Comparison of ENCODE assay signal across 12 cellular contexts in genomic region chr12:4277856-4278581, GRCh38. TPM values are rescaled to one million over a fixed set of nuclear protein-coding genes. Genes with fewer than 3 reads are reported as not detected.
DNase-seq lines count a peak whose midpoint lies in the region; ATAC-seq, FAIRE-seq and TF ChIP-seq lines count a peak whose summit lies in the region.
"Had no signal": no experiment of that assay in that cellular context is flagged by ENCODE, and none has a peak within 500 bp of the region (broad histone marks: within the 10 kb centered on the region; RNA-seq: fewer than 3 reads in every experiment).

No MANE protein-coding gene starts in this region.

- peak overlapping the region; percentile 79 for H3K27ac Mint-ChIP-seq in CD8-positive, alpha-beta T cell
- peak overlapping the region in 9 of 10 donors; percentile 32 to 77 (median 64) for H3K27ac Mint-ChIP-seq in naive thymus-derived CD8-positive, alpha-beta T cell

- peaks cover 61% of the 10 kb centered on the region for H3K4me1 ChIP-seq in CD8-positive, alpha-beta T cell (ENCODE audit: insufficient read depth, low read length)
- H3K4me1 ChIP-seq in HUES64 (ENCODE audit: insufficient read depth, low read length) (peaks cover 26% of the 10 kb centered on the region), GM12878 (ENCODE audit: control insufficient read depth, insufficient read depth, low read length) (peaks cover 24% of the 10 kb centered on the region)

- peaks cover 60% of the 10 kb centered on the region for H3K36me3 ChIP-seq in CD8-positive, alpha-beta T cell (ENCODE audit: insufficient read depth, low read length)
- H3K36me3 ChIP-seq in HUES64 (ENCODE audit: insufficient read depth, low read length) (peaks cover 68% of the 10 kb centered on the region), GM12878 (ENCODE audit: control insufficient read depth in 2 of 2, insufficient read depth in 2 of 2, low read length in 1 of 2) (peaks cover 35 to 46% of the 10 kb centered on the region in 2 experiments)

- intact Hi-C loops in CD8-positive, alpha-beta T cell (cut with DNase I, micrococcal nuclease): loop anchor here (1.0 to 10.0 kb wide), 14 partner anchors 9 to 1203 kb away; partner anchors contain the start of gene TSPAN9 (in 1 of the 2)
- intact Hi-C loops in GM12878 (cut with micrococcal nuclease; ENCODE audit: unreplicated experiment): loop anchor here (1.0 to 10.0 kb wide), 5 partner anchors 159 to 393 kb away; no protein-coding TSS in a partner anchor

- in situ Hi-C loops in GM12878 (cut with MboI): loop anchor here (5.0 to 10.0 kb wide), 4 partner anchors 133 to 391 kb away; no protein-coding TSS in a partner anchor

- no peaks in the 10 kb centered on the region for H3K9me3 ChIP-seq in CD8-positive, alpha-beta T cell (ENCODE audit: low read length)
- H3K9me3 ChIP-seq in HUES64 (ENCODE audit: insufficient read depth, low read depth, low read length) (no peaks in the 10 kb centered on the region), GM12878 (replicated peaks; ENCODE audit: control insufficient read depth, insufficient read depth, low read length) (no peaks in the 10 kb centered on the region)

- no peak overlapping the region for H3K27ac ChIP-seq in CD8-positive, alpha-beta T cell (ENCODE audit: low read depth, low read length)
- H3K27ac ChIP-seq in HUES64 (ENCODE audit: low read depth, low read length): peak overlapping the region; percentile 57; the same call in 1 of the 2 replicates
- H3K27ac ChIP-seq in GM12878 (ENCODE audit: control insufficient read depth, insufficient read depth): peak overlapping the region; percentile 17; the same call in 1 of the 2 replicates
- H3K27ac ChIP-seq: C4-2B had no signal

- H2AFZ ChIP-seq in GM12878 (ENCODE audit: control insufficient read depth, low read depth, low read length): no peak overlapping the region

- RAD21 ChIA-PET in GM12878 (lab: Charles Lee; ENCODE audit: unreplicated experiment): interaction anchor here (0.5 to 5.7 kb wide), 23 partner anchors 9 to 393 kb away, joined by 3 to 93 read pairs (median 8); no protein-coding TSS in a partner anchor

- WGBS in HUES64: 90% methylated on average over 7 of the region's 7 CpGs
- WGBS in GM12878 (ENCODE audit: insufficient coverage, insufficient replicate concordance, low lambda C conversion rate, missing lambda C conversion rate): 75% methylated on average over 7 of the region's 7 CpGs

- no peaks in the 10 kb centered on the region for H3K27me3 Mint-ChIP-seq in CD8-positive, alpha-beta T cell (ENCODE audit: low read depth)
- H3K27me3 Mint-ChIP-seq in naive thymus-derived CD8-positive, alpha-beta T cell: no peaks in the 10 kb centered on the region

- H3K4me1 Mint-ChIP-seq in CD8-positive, alpha-beta T cell (ENCODE audit: low read depth): peaks cover 73% of the 10 kb centered on the region
- peaks cover 32 to 70% (median 66%) of the 10 kb centered on the region in 4 donors for H3K4me1 Mint-ChIP-seq in naive thymus-derived CD8-positive, alpha-beta T cell

- POLR2A ChIA-PET in CD8-positive, alpha-beta T cell (lab: Charles Lee): interaction anchor here (0.6 to 4.2 kb wide), 5 partner anchors 10 to 413 kb away, joined by 3 to 25 read pairs (median 4); no protein-coding TSS in a partner anchor
- POLR2A ChIA-PET in GM12878 (lab: Charles Lee): interaction anchor here (0.9 to 12.1 kb wide), 6 partner anchors 10 to 134 kb away, joined by 3 to 180 read pairs (median 4); no protein-coding TSS in a partner anchor
- POLR2A ChIA-PET in naive thymus-derived CD8-positive, alpha-beta T cell (lab: Charles Lee): interaction anchor here (0.6 to 7.8 kb wide), 8 partner anchors 8 to 393 kb away, joined by 3 to 42 read pairs (median 7); no protein-coding TSS in a partner anchor

- no peak for FAIRE-seq in GM12878 (lab: Jason Lieb, UNC)

- no peak for DNase-seq in CD8-positive, alpha-beta T cell
- DNase-seq in GM12878 (ENCODE audit: low read depth, low spot score): no peak
- DNase-seq in naive thymus-derived CD8-positive, alpha-beta T cell: no peak
- DNase-seq in NCI-H1436 treated with DMSO at 0.1 percent for 48 hours (lab: John Stamatoyannopoulos, UW): no peak
- DNase-seq: activated CD4-positive, alpha-beta T cell treated with anti-CD3 and anti-CD28 coated beads for 48 hours; central memory CD4-positive, alpha-beta T cell; SIG-M5 had no signal

- no TSS peak for BruUV-seq in GM12878 (replicated peaks; lab: Mats Ljungman, UMichigan)

- peaks cover 27% of the 10 kb centered on the region for H4K20me1 ChIP-seq in GM12878 (ENCODE audit: control insufficient read depth, insufficient read depth)

- no peak overlapping the region for H3K4me3 ChIP-seq in CD8-positive, alpha-beta T cell (ENCODE audit: low read depth, low read length)
- H3K4me3 ChIP-seq in HUES64 (ENCODE audit: low read length) (no peak overlapping the region), GM12878 (peak overlapping the region; percentile 99; the same call in 1 of the 2 replicates)

- no peaks in the 10 kb centered on the region for H3K9me3 Mint-ChIP-seq in CD8-positive, alpha-beta T cell
- no peaks in the 10 kb centered on the region for H3K9me3 Mint-ChIP-seq in naive thymus-derived CD8-positive, alpha-beta T cell

- ATAC-seq in CD8-positive, alpha-beta T cell: no peak
- ATAC-seq in GM12878: no peak
- ATAC-seq in naive thymus-derived CD8-positive, alpha-beta T cell: no peak
- no peak for ATAC-seq in GM18520 (IDR thresholded peaks at IDR 0.05; ENCODE audit: unreplicated experiment)
- ATAC-seq in GM18867 (IDR thresholded peaks at IDR 0.05; ENCODE audit: unreplicated experiment): no peak
- ATAC-seq in HG02623 (IDR thresholded peaks at IDR 0.05; ENCODE audit: unreplicated experiment): no peak

- peaks cover 81% of the 10 kb centered on the region for H3K36me3 Mint-ChIP-seq in CD8-positive, alpha-beta T cell
- peaks cover 4 to 71% (median 16%) of the 10 kb centered on the region in 3 donors for H3K36me3 Mint-ChIP-seq in naive thymus-derived CD8-positive, alpha-beta T cell

- CTCF ChIA-PET in CD8-positive, alpha-beta T cell (lab: Charles Lee): interaction anchor here (0.7 to 14.0 kb wide), 35 partner anchors 8 to 391 kb away, joined by 3 to 260 read pairs (median 10); no protein-coding TSS in a partner anchor
- CTCF ChIA-PET in GM12878 (lab: Yijun Ruan, JAX): interaction anchor here (0.6 to 13.0 kb wide), 30 partner anchors 10 to 393 kb away, joined by 3 to 184 read pairs (median 7); no protein-coding TSS in a partner anchor

- no peak overlapping the region for H3K9ac ChIP-seq in HUES64 (ENCODE audit: low read depth, low read length)
- H3K9ac ChIP-seq in GM12878 (ENCODE audit: control insufficient read depth, insufficient read depth, low read length): peak overlapping the region; percentile 53

- H3K4me2 ChIP-seq in GM12878 (ENCODE audit: control insufficient read depth, insufficient read depth): peak overlapping the region; percentile 76

- no peak for TF ChIP-seq EP300 in GM12878 (IDR thresholded peaks at IDR 0.05; ENCODE audit: borderline replicate concordance in 1 of 2, control insufficient read depth in 1 of 2, low read depth in 2 of 2, low read length in 2 of 2)

- no peak for TF ChIP-seq RAD21 in GM12878 (IDR thresholded peaks at IDR 0.05; ENCODE audit: insufficient read depth, low read depth, low read length)

- peak; percentile 11; the same call in 1 of the 2 replicates for TF ChIP-seq POLR2A in GM12878 (IDR thresholded peaks at IDR 0.05; ENCODE audit: low read depth, low read length)

- peak overlapping the region; percentile 11 for H3K4me3 Mint-ChIP-seq in CD8-positive, alpha-beta T cell
- peak overlapping the region in 4 of 10 donors; percentile 6 to 45 (median 32) for H3K4me3 Mint-ChIP-seq in naive thymus-derived CD8-positive, alpha-beta T cell

- no peaks in the 10 kb centered on the region for H3K27me3 ChIP-seq in CD8-positive, alpha-beta T cell (ENCODE audit: insufficient read depth, low read length)
- H3K27me3 ChIP-seq in HUES64 (ENCODE audit: insufficient read depth, low read length): peaks cover 8% of the 10 kb centered on the region
- no peaks in the 10 kb centered on the region for H3K27me3 ChIP-seq in GM12878 (replicated peaks in 1 of 2; ENCODE audit: control insufficient read depth in 2 of 2, insufficient read depth in 2 of 2, low read length in 1 of 2)

- H3K79me2 ChIP-seq in GM12878 (ENCODE audit: control insufficient read depth, insufficient read depth, low read length): peaks cover 97% of the 10 kb centered on the region

- no peak for TF ChIP-seq CTCF in CD8-positive, alpha-beta T cell (IDR thresholded peaks at IDR 0.05)
- TF ChIP-seq CTCF in GM12878 (IDR thresholded peaks at IDR 0.05 in 2 of 3, conservative IDR thresholded peaks at IDR 0.05 in 1 of 3; ENCODE audit: control insufficient read depth in 2 of 3, extremely low read depth in 1 of 3, insufficient read depth in 1 of 3, low read depth in 3 of 3, low read length in 3 of 3): no peak

- SMC1A ChIA-PET in GM12878 (lab: Charles Lee; ENCODE audit: uncharacterized antibody, unreplicated experiment): interaction anchor here (0.9 to 14.5 kb wide), 25 partner anchors 9 to 407 kb away, joined by 3 to 344 read pairs (median 9); no protein-coding TSS in a partner anchor

RNA-seq across cellular contexts. Expression of gene CCND2, which starts 4.5 kb away (rescaled TPM):
- 100 to 1,000 TPM; 155 TPM for total RNA-seq in CD8-positive, alpha-beta T cell
- 54.8 TPM for polyA plus RNA-seq in HUES64 (2013, experiment 1 of 2)
- 65.7 TPM for polyA plus RNA-seq in HUES64 (2013, experiment 2 of 2)
- 335 and 378 TPM in 2 replicates for total RNA-seq in GM12878 (2013; cell fraction: nucleolus; rRNA removed)
- total RNA-seq in GM12878 (2014; rRNA removed) (141 and 159 TPM in 2 replicates), GM12878 (2014; rRNA removed; fragmentation: Illumina TruSeq; extraction: Trizol) (162 and 163 TPM in 2 replicates), GM12878 (2021) (248 and 260 TPM in 2 replicates)
- polyA plus RNA-seq in GM12878 (2011; ENCODE audit: low read depth): 36.8 TPM
- polyA plus RNA-seq in GM12878 (2011; rRNA removed) (256 and 263 TPM in 2 replicates), GM12878 (2014; fragmentation: Illumina TruSeq; extraction: Trizol) (37.5 and 44.7 TPM in 2 replicates), GM12878 (2014; fragmentation: Nextera tagmentation; extraction: Ambion mirVana) (100 to 1,000 TPM in 1 of 2 experiments, 10 to 100 TPM in 1; 30.1 to 100 TPM), GM12878 (2014; rRNA removed) (73.6 and 78.9 TPM in 2 replicates), GM12878 (2016; fragmentation: Nextera tagmentation; extraction: Ambion mirVana) (100 to 1,000 TPM; 183 to 200 TPM)
- polyA plus RNA-seq in GM12878 (2011; cell fraction: cytosol; rRNA removed): 171 and 198 TPM in 2 replicates
- polyA plus RNA-seq in GM12878 (2011; cell fraction: nucleus; rRNA removed): 186 and 241 TPM in 2 replicates
- 55.9 and 67.6 TPM in 2 replicates for polyA plus RNA-seq in GM12878 (2012)
- 651 and 710 TPM in 2 replicates for polyA minus RNA-seq in GM12878 (2011; rRNA and poly(A)+ RNA removed)
- polyA minus RNA-seq in GM12878 (2011; cell fraction: cytosol; rRNA and poly(A)+ RNA removed): 245 and 274 TPM in 2 replicates
- 123 and 187 TPM in 2 replicates for polyA minus RNA-seq in GM12878 (2011; cell fraction: nucleus; rRNA and poly(A)+ RNA removed)
- 10 to 100 TPM; 89.3 to 93.3 TPM for total RNA-seq in naive thymus-derived CD8-positive, alpha-beta T cell
- 10 to 100 TPM; 69.3 to 94.1 (median 84.9) TPM for polyA plus RNA-seq in naive thymus-derived CD8-positive, alpha-beta T cell

RNA-seq across cellular contexts. Expression of gene TIGAR, which starts 43.0 kb away (rescaled TPM):
- 10 to 100 TPM; 14.0 to 15.8 TPM for total RNA-seq in CD8-positive, alpha-beta T cell
- 11.1 TPM for polyA plus RNA-seq in HUES64 (2013, experiment 1 of 2)
- polyA plus RNA-seq in HUES64 (2013, experiment 2 of 2): 16.4 TPM
- 3.7 and 4.3 TPM in 2 replicates for total RNA-seq in GM12878 (2013; cell fraction: nucleolus; rRNA removed)
- total RNA-seq in GM12878 (2014; rRNA removed) (8.7 and 10.6 TPM in 2 replicates), GM12878 (2014; rRNA removed; fragmentation: Illumina TruSeq; extraction: Trizol) (10.4 and 10.7 TPM in 2 replicates), GM12878 (2021) (7.6 and 11.5 TPM in 2 replicates)
- 5.8 TPM for polyA plus RNA-seq in GM12878 (2011; ENCODE audit: low read depth)
- polyA plus RNA-seq in GM12878 (2011; rRNA removed) (10.1 and 39.4 TPM in 2 replicates), GM12878 (2014; fragmentation: Illumina TruSeq; extraction: Trizol) (18.9 and 21.8 TPM in 2 replicates), GM12878 (2014; fragmentation: Nextera tagmentation; extraction: Ambion mirVana) (10 to 100 TPM; 32.9 to 45.7 TPM), GM12878 (2014; rRNA removed) (14.1 and 15.9 TPM in 2 replicates), GM12878 (2016; fragmentation: Nextera tagmentation; extraction: Ambion mirVana) (10 to 100 TPM; 39.0 to 40.6 TPM)
- 4.1 and 5.4 TPM in 2 replicates for polyA plus RNA-seq in GM12878 (2011; cell fraction: cytosol; rRNA removed)
- 3.6 and 4.6 TPM in 2 replicates for polyA plus RNA-seq in GM12878 (2011; cell fraction: nucleus; rRNA removed)
- 7.6 and 8.1 TPM in 2 replicates for polyA plus RNA-seq in GM12878 (2012)
- 2.7 and 3.1 TPM in 2 replicates for polyA minus RNA-seq in GM12878 (2011; rRNA and poly(A)+ RNA removed)
- 0.67 and 1.2 TPM in 2 replicates for polyA minus RNA-seq in GM12878 (2011; cell fraction: cytosol; rRNA and poly(A)+ RNA removed)
- 2.2 and 5.0 TPM in 2 replicates for polyA minus RNA-seq in GM12878 (2011; cell fraction: nucleus; rRNA and poly(A)+ RNA removed)
- total RNA-seq in naive thymus-derived CD8-positive, alpha-beta T cell: 10 to 100 TPM; 10.6 to 14.0 TPM
- 1 to 10 TPM; 2.1 to 4.2 (median 2.5) TPM for polyA plus RNA-seq in naive thymus-derived CD8-positive, alpha-beta T cell
